ENCODE assay signal across 7 cellular contexts in the genomic region with DNA sequence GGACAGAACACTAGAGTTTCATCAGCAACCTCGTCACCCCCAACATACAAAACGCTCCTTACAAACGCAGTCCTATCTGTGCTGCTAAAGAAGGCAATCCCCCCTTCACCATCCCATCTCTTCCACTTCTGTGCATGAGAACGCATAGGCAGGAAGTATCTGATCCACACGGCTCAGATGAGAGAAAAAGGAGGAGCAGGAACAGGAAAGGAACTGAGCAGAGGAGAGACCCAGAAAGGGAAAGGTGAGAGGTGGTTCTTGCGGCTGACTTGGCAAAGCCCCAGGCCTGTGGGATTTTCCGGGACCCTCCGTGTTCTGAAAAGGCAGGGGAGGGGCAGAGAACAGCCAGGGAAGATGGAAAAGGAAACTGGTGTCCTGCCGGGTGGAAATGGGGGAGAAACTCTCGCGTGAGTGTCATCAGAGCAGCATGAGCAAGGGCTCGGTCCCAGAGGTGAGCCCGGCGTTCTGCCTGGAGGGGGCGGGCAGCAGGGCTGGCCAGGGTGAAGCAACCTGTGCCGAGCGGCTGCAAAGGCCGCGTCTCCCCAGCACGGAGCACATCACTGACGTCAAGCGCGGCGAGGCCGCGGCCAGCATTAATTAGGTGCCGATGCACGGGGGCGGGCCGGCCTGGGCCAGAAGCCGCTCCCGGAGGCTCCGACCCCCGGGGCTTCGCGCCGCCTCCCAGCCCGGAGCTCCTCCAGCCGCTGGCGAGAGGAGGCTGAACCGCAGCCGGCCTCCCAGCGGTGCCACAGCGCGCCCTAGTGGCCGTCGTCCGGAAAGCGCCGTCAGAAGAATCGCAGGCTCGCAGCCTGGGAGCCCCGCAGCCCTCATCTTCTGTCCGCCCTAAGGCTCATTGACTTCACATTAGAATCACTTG. TPM values are rescaled to one million over a fixed set of nuclear protein-coding genes. Genes with fewer than 3 reads are reported as not detected.
A peak's percentile ranks its signal among the peaks of the same experiment; 100 is the strongest.
DNase-seq lines count a peak whose midpoint lies in the region; ATAC-seq and TF ChIP-seq lines count a peak whose summit lies in the region.

No MANE protein-coding gene starts in this region.

- no peak overlapping the region for H3K27ac ChIP-seq in ascending aorta

- in situ Hi-C loops in GM13977 (cut with MboI; ENCODE audit: low pct_unique_long_range_greater_than_20kb, low sequenced_read_pairs, unreplicated experiment), result loop anchor here (5.0 to 25.0 kb wide), 2 partner anchors 173 to 653 kb away; no protein-coding TSS in a partner anchor

- peak overlapping the region; percentile 53 to 54 for H3K4me3 ChIP-seq in ascending aorta

- peaks cover 4 to 11% of the 10 kb centered on the region in 2 donors for H3K4me1 ChIP-seq in ascending aorta

- H3K36me3 ChIP-seq in ascending aorta, result no peaks in the 10 kb centered on the region

- peak; percentile 82 for ATAC-seq in HG02840 (IDR thresholded peaks at IDR 0.05; ENCODE audit: low FRiP score, unreplicated experiment)

- peaks cover 0 to 11% of the 10 kb centered on the region in 2 donors for H3K9me3 ChIP-seq in ascending aorta

- TF ChIP-seq CTCF in GM13977 (IDR thresholded peaks at IDR 0.05; ENCODE audit: extremely low read depth, insufficient read depth, missing control alignments) (peak; percentile 99), ascending aorta (IDR thresholded peaks at IDR 0.05) (peak; percentile 96 to 98 (median 96))

- intact Hi-C loops in ascending aorta (cut with DNase I), result loop anchor here (1.0 to 10.0 kb wide), 7 partner anchors 15 to 648 kb away; no protein-coding TSS in a partner anchor

- no peaks in the 10 kb centered on the region for H3K27me3 ChIP-seq in ascending aorta

- DNase-seq in GM13977 (ENCODE audit: low spot score), result peak; percentile 90
- peak; percentile 61 for DNase-seq in NCI-H1417 treated with DMSO at 0.1 percent for 48 hours (lab: John Stamatoyannopoulos, UW)
- DNase-seq in T-helper 2 cell, result peak; percentile 54 to 73 (median 71)
- peak in 1 of 2 donors; percentile 89 for DNase-seq in ascending aorta (ENCODE audit: low spot score in 2 of 2)
- DNase-seq in hepatic stellate cell (ENCODE audit: low spot score), result peak; percentile 90
- peak; percentile 97 for DNase-seq in retina

RNA-seq across cellular contexts. Expression of a gene that starts 35.8 kb away (rescaled TPM):
- not detected for total RNA-seq in ascending aorta

RNA-seq across cellular contexts. Expression of a gene that starts 54.2 kb away (rescaled TPM):
- not detected for total RNA-seq in ascending aorta
